9 cellular contexts compared by ENCODE assay signal in the genomic region with DNA sequence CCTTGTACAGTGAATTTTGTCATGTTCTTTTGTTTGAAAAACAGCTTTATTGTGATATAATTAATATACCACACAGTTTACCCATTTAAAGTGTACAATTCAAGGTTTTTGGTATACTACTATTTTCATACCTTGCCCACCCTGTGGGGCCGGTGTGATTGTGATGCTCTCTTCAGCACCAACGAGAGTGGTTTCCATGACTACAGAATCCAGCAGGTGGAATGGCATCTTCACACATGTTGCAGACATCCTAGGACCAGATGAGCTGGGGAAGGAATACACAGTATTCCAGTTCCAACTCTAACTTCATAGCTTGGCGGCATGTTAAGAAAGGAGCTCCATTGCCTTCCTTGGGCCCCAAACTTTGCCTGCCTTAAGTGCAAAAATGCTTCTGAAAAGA. TPM values are rescaled to one million over a fixed set of nuclear protein-coding genes. Genes with fewer than 3 reads are reported as not detected.
"Had no signal": no experiment of that assay in that cellular context is flagged by ENCODE, and none has a peak within 500 bp of the region (broad histone marks: within the 10 kb centered on the region; RNA-seq: fewer than 3 reads in every experiment).

No MANE protein-coding gene starts in this region.

- DNase-seq: H9, HCEC 1CT, HFFc6 had no signal

- H3K27ac ChIP-seq: HL-60 had no signal

- FAIRE-seq: H1, H54, HepG2 had no signal

- H3K4me3 ChIP-seq: GM23338 had no signal

RNA-seq across cellular contexts. Expression of a gene that starts 7.7 kb away (rescaled TPM):
- total RNA-seq: GM23338, H1, H9, HepG2, HFFc6, HT1080 had no signal
